ENCODE assay signal across 29 cellular contexts in genomic region chr12:24034160-24034559, GRCh38.
DNase-seq lines count a peak whose midpoint lies in the region; ATAC-seq, FAIRE-seq and TF ChIP-seq lines count a peak whose summit lies in the region.
"Had no signal": no experiment of that assay in that cellular context is flagged by ENCODE, and none has a peak within 500 bp of the region (broad histone marks: within the 10 kb centered on the region; RNA-seq: fewer than 3 reads in every experiment).

No MANE protein-coding gene starts in this region.

- peak overlapping the region; percentile 90 for H3K27ac Mint-ChIP-seq in neural crest cell (ENCODE audit: unreplicated experiment)
- H3K27ac Mint-ChIP-seq: activated naive CD4-positive, alpha-beta T cell treated with anti-CD3 and anti-CD28 coated beads, Interleukin-2, amount 50 U/mL, for 24 hours; activated T-helper 2 cell treated with anti-CD3 and anti-CD28 coated beads, Interferon-gamma antibody, Interleukin-2, Interleukin-4, amounts not matched to agents 10 μg/mL and 5 μg/mL and 100 μg/mL, durations not matched to agents 14 hours and 24 hours and 36 hours; CD4-positive, alpha-beta memory T cell; naive thymus-derived CD8-positive, alpha-beta T cell had no signal

- TF ChIP-seq CTCF in A673 (conservative IDR thresholded peaks at IDR 0.05; ENCODE audit: low read depth, low read length) (no peak), neural crest cell (conservative IDR thresholded peaks at IDR 0.05) (no peak), BE2C (IDR thresholded peaks at IDR 0.05; ENCODE audit: low read depth, low read length) (no peak)

- H3K27me3 Mint-ChIP-seq in neural crest cell (ENCODE audit: low read depth), result no peaks in the 10 kb centered on the region
- H3K27me3 Mint-ChIP-seq: activated naive CD4-positive, alpha-beta T cell treated with anti-CD3 and anti-CD28 coated beads, Interleukin-2, amount 50 U/mL, for 24 hours; CD4-positive, alpha-beta memory T cell; naive thymus-derived CD8-positive, alpha-beta T cell had no signal

- DNase-seq in A673 (ENCODE audit: low spot score) (peak; percentile 78), NCI-H69 (lab: John Stamatoyannopoulos, UW) (peak; percentile 39), neural crest cell (ENCODE audit: low read depth, low spot score) (no peak), NCI-H2029 (lab: John Stamatoyannopoulos, UW) (no peak), H4 (ENCODE audit: low spot score) (no peak), BE2C (no peak)
- DNase-seq: activated CD4-positive, alpha-beta T cell treated with anti-CD3 and anti-CD28 coated beads for 4 hours; activated T-cell treated with anti-CD3 and anti-CD28 coated beads for 4 hours; amygdala; CD4-positive, alpha-beta memory T cell; cortex of kidney; naive thymus-derived CD8-positive, alpha-beta T cell; NCI-H748 treated with DMSO at 0.1 percent for 48 hours; SHP77; small intestine; stimulated activated naive CD4-positive, alpha-beta T cell treated with Interleukin-2 at 50 U/mL for 16 hours; T-helper 9 cell had no signal

- CTCF ChIA-PET in A673 (lab: Charles Lee), result no interaction called here

- peaks cover 5% of the 10 kb centered on the region for H3K9me3 Mint-ChIP-seq in neural crest cell
- H3K9me3 Mint-ChIP-seq: activated naive CD4-positive, alpha-beta T cell treated with anti-CD3 and anti-CD28 coated beads, Interleukin-2, amount 50 U/mL, for 24 hours; activated T-helper 2 cell treated with anti-CD3 and anti-CD28 coated beads, Interferon-gamma antibody, Interleukin-2, Interleukin-4, amounts not matched to agents 10 μg/mL and 5 μg/mL and 100 μg/mL, durations not matched to agents 14 hours and 24 hours and 36 hours had no signal

- H3K9me3 ChIP-seq in A673 (ENCODE audit: low read depth, low read length, poor library complexity, severe bottlenecking) (peaks cover 10% of the 10 kb centered on the region), BE2C (no peaks in the 10 kb centered on the region)
- H3K9me3 ChIP-seq: gastroesophageal sphincter had no signal

- H3K27me3 ChIP-seq in A673 (replicated peaks; ENCODE audit: insufficient read depth, low read depth, low read length, poor library complexity) (no peaks in the 10 kb centered on the region), BE2C (no peaks in the 10 kb centered on the region)
- H3K27me3 ChIP-seq: cardiac muscle cell, gastroesophageal sphincter, hepatocyte had no signal

- POLR2A ChIA-PET in A673 (lab: Charles Lee; ENCODE audit: low non-redundant PET), result interaction anchor here (0.7 kb wide), 1 partner anchor 376 kb away, joined by 3 read pairs; no protein-coding TSS in a partner anchor

- FAIRE-seq in endometrium (lab: Jason Lieb, UNC), result peak; percentile 77
- FAIRE-seq: GM12878, small intestine had no signal

- H3K4me3 ChIP-seq in A673 (ENCODE audit: low read depth, low read length, poor library complexity, severe bottlenecking) (no peak overlapping the region), BE2C (ENCODE audit: low read depth, low read length) (no peak overlapping the region)
- H3K4me3 ChIP-seq: cardiac muscle cell, gastroesophageal sphincter, GM12878, hepatocyte, lung had no signal

- BruUV-seq in A673 (replicated peaks; lab: Mats Ljungman, UMichigan), result no TSS peak

- no peak for ATAC-seq in HG03460 (IDR thresholded peaks at IDR 0.05; ENCODE audit: unreplicated experiment)
- ATAC-seq: esophagus mucosa; gastroesophageal sphincter; GM12878; HCT116; naive thymus-derived CD8-positive, alpha-beta T cell; Panc1 had no signal

- peaks cover 8% of the 10 kb centered on the region for H3K36me3 Mint-ChIP-seq in neural crest cell (ENCODE audit: low read depth)
- H3K36me3 Mint-ChIP-seq: activated naive CD4-positive, alpha-beta T cell treated with anti-CD3 and anti-CD28 coated beads, Interleukin-2, amount 50 U/mL, for 24 hours; CD4-positive, alpha-beta memory T cell; naive thymus-derived CD8-positive, alpha-beta T cell had no signal

- no peak overlapping the region for H3K4me3 Mint-ChIP-seq in neural crest cell
- H3K4me3 Mint-ChIP-seq: activated naive CD4-positive, alpha-beta T cell treated with anti-CD3 and anti-CD28 coated beads, Interleukin-2, amount 50 U/mL, for 24 hours; CD4-positive, alpha-beta memory T cell; naive thymus-derived CD8-positive, alpha-beta T cell had no signal

- H3K36me3 ChIP-seq in A673 (ENCODE audit: insufficient read depth, low read length, poor library complexity, severe bottlenecking), result no peaks in the 10 kb centered on the region
- H3K36me3 ChIP-seq in BE2C, result no peaks in the 10 kb centered on the region
- H3K36me3 ChIP-seq: cardiac muscle cell, gastroesophageal sphincter had no signal

- intact Hi-C loops in A673 (cut with micrococcal nuclease; ENCODE audit: unreplicated experiment), result no loop called here

- H3K4me1 Mint-ChIP-seq in neural crest cell, result peaks cover 56% of the 10 kb centered on the region
- H3K4me1 Mint-ChIP-seq: activated naive CD4-positive, alpha-beta T cell treated with anti-CD3 and anti-CD28 coated beads, Interleukin-2, amount 50 U/mL, for 24 hours; CD4-positive, alpha-beta memory T cell; naive thymus-derived CD8-positive, alpha-beta T cell had no signal

- H3K27ac ChIP-seq in A673 (ENCODE audit: low read depth, low read length, poor library complexity, severe bottlenecking), result peak overlapping the region; percentile 57
- H3K27ac ChIP-seq: cardiac muscle cell, gastroesophageal sphincter, hepatocyte had no signal

- H3K4me1 ChIP-seq in A673 (ENCODE audit: insufficient read depth, low read length, poor library complexity, severe bottlenecking), result peaks cover 46% of the 10 kb centered on the region
- peaks cover 4% of the 10 kb centered on the region; the same call in 1 of the 2 replicates for H3K4me1 ChIP-seq in BE2C
- H3K4me1 ChIP-seq: gastroesophageal sphincter had no signal

Comparison
In these comparisons a context has a peak if more than half of its experiments do, and no peak if none do; other contexts are left out.
1. DNase-seq: peak in A673 (single experiment) and NCI-H69 (single experiment); none in neural crest cell (single experiment), NCI-H2029 (single experiment), H4 (single experiment) and BE2C (single experiment).